ENCODE assay signal across 16 cellular contexts in genomic region chr20:52056203-52057062, GRCh38.
A peak's percentile ranks its signal among the peaks of the same experiment; 100 is the strongest.
DNase-seq lines count a peak whose midpoint lies in the region; FAIRE-seq lines count a peak whose summit lies in the region.
"Had no signal": no experiment of that assay in that cellular context is flagged by ENCODE, and none has a peak within 500 bp of the region (broad histone marks: within the 10 kb centered on the region; RNA-seq: fewer than 3 reads in every experiment).

No MANE protein-coding gene starts in this region.

- H3K4me1 Mint-ChIP-seq in activated naive CD8-positive, alpha-beta T cell treated with anti-CD3 and anti-CD28 coated beads for 36 hours: no peaks in the 10 kb centered on the region
- H3K4me1 Mint-ChIP-seq: nephron had no signal

- peaks cover 12% of the 10 kb centered on the region for H3K9me3 Mint-ChIP-seq in activated naive CD8-positive, alpha-beta T cell treated with anti-CD3 and anti-CD28 coated beads for 36 hours

- H3K27ac Mint-ChIP-seq in activated naive CD8-positive, alpha-beta T cell treated with anti-CD3 and anti-CD28 coated beads for 36 hours: no peak overlapping the region
- H3K27ac Mint-ChIP-seq: activated CD4-positive, alpha-beta memory T cell treated with anti-CD3 and anti-CD28 coated beads, Interleukin-2, amount 10 ng/mL, durations not matched to agents 7 days and 5 days; nephron had no signal

- FAIRE-seq in RCC 7860 (lab: Jason Lieb, UNC): peak; percentile 83
- FAIRE-seq: D721Med, frontal cortex had no signal

- peaks cover 15% of the 10 kb centered on the region; the same call in 1 of the 2 replicates for H3K9me3 ChIP-seq in SJCRH30 (replicated peaks)

- no peak overlapping the region for H3K27ac ChIP-seq in SJCRH30
- H3K27ac ChIP-seq: thoracic aorta had no signal

- DNase-seq in EL (peak; percentile 95), RCC 7860 (ENCODE audit: low spot score) (peak; percentile 80), dermis blood vessel endothelial cell (peak; percentile 21), non-pigmented ciliary epithelial cell (ENCODE audit: low read depth) (peak; percentile 74), SJCRH30 (no peak), DMS153 treated with DMSO at 0.1 percent for 48 hours (lab: John Stamatoyannopoulos, UW; ENCODE audit: unreplicated experiment) (no peak), SKM-1 (lab: John Stamatoyannopoulos, UW; ENCODE audit: unreplicated experiment) (no peak)
- DNase-seq in activated naive CD8-positive, alpha-beta T cell treated with anti-CD3 and anti-CD28 coated beads for 36 hours: no peak
- DNase-seq: activated CD4-positive, alpha-beta memory T cell treated with anti-CD3 and anti-CD28 coated beads, Interleukin-2, amount 10 ng/mL, durations not matched to agents 7 days and 5 days; activated gamma-delta T cell treated with Interleukin-2 at 50 U/mL for 16 hours; cerebellar nuclear complex had no signal

- no peak overlapping the region for H3K4me3 Mint-ChIP-seq in activated naive CD8-positive, alpha-beta T cell treated with anti-CD3 and anti-CD28 coated beads for 36 hours
- H3K4me3 Mint-ChIP-seq: activated CD4-positive, alpha-beta memory T cell treated with anti-CD3 and anti-CD28 coated beads, Interleukin-2, amount 10 ng/mL, durations not matched to agents 7 days and 5 days; nephron had no signal

- no peaks in the 10 kb centered on the region for H3K27me3 ChIP-seq in SJCRH30

- H3K36me3 ChIP-seq in SJCRH30: no peaks in the 10 kb centered on the region
- H3K36me3 ChIP-seq: thoracic aorta had no signal

- peaks cover 19% of the 10 kb centered on the region for H3K36me3 Mint-ChIP-seq in activated naive CD8-positive, alpha-beta T cell treated with anti-CD3 and anti-CD28 coated beads for 36 hours

- H3K4me1 ChIP-seq in SJCRH30: no peaks in the 10 kb centered on the region

- no peaks in the 10 kb centered on the region for H3K27me3 Mint-ChIP-seq in activated naive CD8-positive, alpha-beta T cell treated with anti-CD3 and anti-CD28 coated beads for 36 hours
- H3K27me3 Mint-ChIP-seq: activated CD4-positive, alpha-beta memory T cell treated with anti-CD3 and anti-CD28 coated beads, Interleukin-2, amount 10 ng/mL, durations not matched to agents 7 days and 5 days had no signal

- H3K4me3 ChIP-seq in SJCRH30: no peak overlapping the region
- H3K4me3 ChIP-seq: smooth muscle cell, thoracic aorta had no signal

Comparison
In these comparisons a context has a peak if more than half of its experiments do, and no peak if none do; other contexts are left out.
1. DNase-seq: peak in EL (single experiment), RCC 7860 (single experiment), dermis blood vessel endothelial cell (single experiment) and non-pigmented ciliary epithelial cell (single experiment); none in SJCRH30 (0 of 2), activated naive CD8-positive, alpha-beta T cell treated with anti-CD3 and anti-CD28 coated beads for 36 hours (single experiment), DMS153 treated with DMSO at 0.1 percent for 48 hours (single experiment) and SKM-1 (single experiment).